Comparison of ENCODE assay signal across 8 cellular contexts in the genomic region with DNA sequence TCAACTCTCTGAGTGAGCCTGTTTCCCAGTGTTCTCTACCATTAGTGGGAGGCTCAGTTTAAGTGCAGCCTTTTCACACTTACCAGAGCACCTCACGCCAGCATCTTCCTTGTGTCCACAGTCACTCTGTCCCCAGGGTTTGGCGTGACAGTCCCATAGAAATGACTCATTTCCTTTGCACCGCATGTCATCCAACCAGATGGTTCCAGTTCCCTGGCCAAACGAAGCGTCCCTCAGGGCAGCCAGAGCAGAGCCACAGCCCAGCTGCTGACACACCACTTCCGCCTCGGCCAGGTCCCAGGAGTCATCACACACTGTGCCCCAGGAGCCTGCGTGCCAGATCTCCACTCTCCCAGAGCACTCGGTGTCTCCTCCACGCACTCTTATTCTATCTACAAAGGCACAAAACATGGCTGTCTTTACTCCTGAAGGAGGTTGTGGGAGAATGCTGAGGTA.
DNase-seq lines count a peak whose midpoint lies in the region; ATAC-seq and TF ChIP-seq lines count a peak whose summit lies in the region.

No MANE protein-coding gene starts in this region.

- no peaks in the 10 kb centered on the region for H3K79me2 ChIP-seq in PC-3 (ENCODE audit: low read length)

- no peaks in the 10 kb centered on the region for H3K9me3 ChIP-seq in HEK293 (ENCODE audit: control insufficient read depth, insufficient read depth, low read depth, low read length)
- no peaks in the 10 kb centered on the region for H3K9me3 ChIP-seq in PC-3 (ENCODE audit: low read length)
- H3K9me3 ChIP-seq in right cardiac atrium (ENCODE audit: control insufficient read depth, low read length): no peaks in the 10 kb centered on the region
- no peaks in the 10 kb centered on the region for H3K9me3 ChIP-seq in testis

- H2AFZ ChIP-seq in PC-3 (ENCODE audit: low read length): 0 out of 2 replicates have a peak overlapping the region, but pooled peaks have one; percentile 34

- peak; percentile 82 for DNase-seq in Daoy (ENCODE audit: low read depth)
- DNase-seq in PC-3: peak; percentile 24
- DNase-seq in right cardiac atrium: peak; percentile 32 to 55 (median 53)
- DNase-seq in testis: no peak
- no peak for DNase-seq in NCI-H510A (lab: John Stamatoyannopoulos, UW)
- no peak for DNase-seq in stimulated activated CD4-positive, alpha-beta T cell treated with anti-CD3 and anti-CD28 coated beads, Interleukin-1b, Interleukin-23, amount 100 ng/mL, for 48 hours
- no peak for DNase-seq in iPS-NIHi11 (ENCODE audit: low spot score)

- intact Hi-C loops in PC-3 (cut with micrococcal nuclease) (no loop called here), right cardiac atrium (cut with DNase I) (no loop called here), testis (cut with DNase I; ENCODE audit: low total_unique reads) (no loop called here)

- no peak for TF ChIP-seq CTCF in HEK293 (tag by site-specific recombination; IDR thresholded peaks at IDR 0.05)
- TF ChIP-seq CTCF in PC-3 (conservative IDR thresholded peaks at IDR 0.05; ENCODE audit: low read depth, low read length): no peak
- TF ChIP-seq CTCF in testis (IDR thresholded peaks at IDR 0.05): no peak

- ATAC-seq in PC-3 (no peak), right cardiac atrium (peak; percentile 54 to 74)

- WGBS in right cardiac atrium: 45% methylated on average over 10 of the region's 10 CpGs
- WGBS in testis, 2 donors: 77 to 91% methylated on average over 8 to 10 of the region's 10 CpGs

- BruUV-seq in PC-3 (replicated peaks; lab: Mats Ljungman, UMichigan): no TSS peak

- no peak for TF ChIP-seq POLR2A in testis (IDR thresholded peaks at IDR 0.05)

- H3K27ac ChIP-seq in HEK293 (ENCODE audit: extremely low read depth, low read depth, low read length): no peak overlapping the region
- no peak overlapping the region for H3K27ac ChIP-seq in PC-3 (ENCODE audit: low read length)
- no peak overlapping the region for H3K27ac ChIP-seq in right cardiac atrium (ENCODE audit: low read length)
- no peak overlapping the region for H3K27ac ChIP-seq in testis

- no peaks in the 10 kb centered on the region for H3K9me2 ChIP-seq in PC-3 (replicated peaks; ENCODE audit: low read length)

- H3K4me3 ChIP-seq in HEK293 (ENCODE audit: low read depth, low read length) (no peak overlapping the region), PC-3 (ENCODE audit: low read length) (no peak overlapping the region), right cardiac atrium (ENCODE audit: low read length) (no peak overlapping the region), testis (no peak overlapping the region)

- H4K20me1 ChIP-seq in PC-3 (ENCODE audit: low read length): no peaks in the 10 kb centered on the region

- no peaks in the 10 kb centered on the region for H3F3A ChIP-seq in PC-3 (ENCODE audit: low read length, unreplicated experiment)

- no peak overlapping the region for H3K4me2 ChIP-seq in PC-3 (ENCODE audit: low read length)

- CTCF ChIA-PET in HEK293 (lab: Yijun Ruan, JAX) (no interaction called here), PC-3 (lab: Charles Lee) (no interaction called here)

- no peaks in the 10 kb centered on the region for H3K4me1 ChIP-seq in HEK293 (ENCODE audit: control insufficient read depth, insufficient read depth, low read length)
- H3K4me1 ChIP-seq in PC-3 (ENCODE audit: insufficient read depth, low read length): peaks cover 5% of the 10 kb centered on the region; the same call in 1 of the 2 replicates
- no peaks in the 10 kb centered on the region for H3K4me1 ChIP-seq in right cardiac atrium (ENCODE audit: control insufficient read depth, insufficient read depth, low read length)
- no peaks in the 10 kb centered on the region for H3K4me1 ChIP-seq in testis

- H3K9ac ChIP-seq in PC-3 (ENCODE audit: low read length): no peak overlapping the region

- H3K27me3 ChIP-seq in PC-3 (ENCODE audit: low read length) (no peaks in the 10 kb centered on the region), right cardiac atrium (ENCODE audit: control insufficient read depth, insufficient read depth) (no peaks in the 10 kb centered on the region), testis (no peaks in the 10 kb centered on the region)

- H3K36me3 ChIP-seq in HEK293 (ENCODE audit: control insufficient read depth in 2 of 2, insufficient read depth in 1 of 2, low read length in 2 of 2): no peaks in the 10 kb centered on the region
- no peaks in the 10 kb centered on the region for H3K36me3 ChIP-seq in PC-3 (ENCODE audit: low read depth, low read length)
- H3K36me3 ChIP-seq in testis (ENCODE audit: low read depth, missing control alignments): no peaks in the 10 kb centered on the region

- POLR2A ChIA-PET in HEK293 (lab: Yijun Ruan, JAX): no interaction called here
- POLR2A ChIA-PET in PC-3 (lab: Charles Lee; ENCODE audit: unreplicated experiment): no interaction called here

TF ChIP-seq in HEK293, 187 proteins besides CTCF, POLR2A, EP300 and RAD21:
- TF ChIP-seq ZNF324 (tag by site-specific recombination; IDR thresholded peaks at IDR 0.05): no peak
- TF ChIP-seq SETDB1 (IDR thresholded peaks at IDR 0.05; ENCODE audit: insufficient read length, low read length): peak; percentile 57

Comparison
In these comparisons a context has a peak if more than half of its experiments do, and no peak if none do; other contexts are left out.
1. DNase-seq: peak in Daoy (single experiment), PC-3 (single experiment) and right cardiac atrium (3 of 3); none in testis (single experiment), NCI-H510A (single experiment), stimulated activated CD4-positive, alpha-beta T cell treated with anti-CD3 and anti-CD28 coated beads, Interleukin-1b, Interleukin-23, amount 100 ng/mL, for 48 hours (single experiment) and iPS-NIHi11 (single experiment).